In the genomic region with DNA sequence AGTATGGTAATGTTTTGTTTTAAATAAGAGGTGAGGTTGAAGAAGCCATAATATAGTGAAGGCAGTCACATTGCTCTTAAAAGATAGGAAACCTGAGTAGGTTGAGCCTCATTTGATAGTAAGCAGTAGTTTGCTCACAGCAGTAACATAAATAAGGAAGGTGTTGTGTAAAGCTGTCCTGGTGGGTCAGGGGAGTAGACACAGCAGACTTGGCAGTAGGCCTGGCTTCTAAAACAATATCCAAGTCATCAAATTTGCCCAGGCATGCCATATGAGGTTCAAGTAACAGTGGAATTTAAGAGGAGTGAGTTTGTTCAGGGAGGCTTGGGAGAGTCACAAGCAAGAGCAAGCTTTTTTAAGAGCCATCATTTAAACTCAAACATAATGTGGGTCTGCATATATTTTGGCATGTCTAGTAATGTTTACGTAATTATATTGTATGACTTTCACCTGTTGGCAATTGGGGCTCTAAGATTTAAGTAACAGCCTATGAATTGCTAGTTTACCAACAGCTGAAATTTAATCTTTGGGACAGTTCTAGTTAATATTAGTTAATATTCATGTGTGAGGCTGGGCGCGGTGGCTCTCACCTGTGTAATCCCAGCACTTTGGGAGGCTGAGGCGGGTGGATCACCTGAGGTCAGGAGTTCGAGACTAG, we compare ENCODE assay signal across 9 cellular contexts. TPM values are rescaled to one million over a fixed set of nuclear protein-coding genes. Genes with fewer than 3 reads are reported as not detected.
DNase-seq lines count a peak whose midpoint lies in the region; ATAC-seq, FAIRE-seq and TF ChIP-seq lines count a peak whose summit lies in the region.
"Had no signal": no experiment of that assay in that cellular context is flagged by ENCODE, and none has a peak within 500 bp of the region (broad histone marks: within the 10 kb centered on the region; RNA-seq: fewer than 3 reads in every experiment).

No MANE protein-coding gene starts in this region.

- FAIRE-seq in HTR-8/SVneo (lab: Jason Lieb, UNC), result peak; percentile 82

- no peak for ATAC-seq in T-cell (replicated peaks in 1 of 4)
- ATAC-seq in GM19023 (IDR thresholded peaks at IDR 0.05; ENCODE audit: unreplicated experiment), result no peak
- ATAC-seq in GM21723 (IDR thresholded peaks at IDR 0.05; ENCODE audit: unreplicated experiment), result no peak

- H3K27ac Mint-ChIP-seq in T-cell, result peak overlapping the region; percentile 68 to 88

- no peaks in the 10 kb centered on the region for H3K9me3 ChIP-seq in BLaER1
- no peaks in the 10 kb centered on the region for H3K9me3 ChIP-seq in colonic mucosa

- TF ChIP-seq CTCF in colonic mucosa (IDR thresholded peaks at IDR 0.05), result no peak

- H3K27me3 ChIP-seq in BLaER1 (no peaks in the 10 kb centered on the region), colonic mucosa (no peaks in the 10 kb centered on the region)

- H3K27ac ChIP-seq in BLaER1 (no peak overlapping the region), colonic mucosa (no peak overlapping the region)

- H3K4me1 ChIP-seq in BLaER1 (peaks cover 74% of the 10 kb centered on the region), colonic mucosa (peaks cover 4% of the 10 kb centered on the region)

- H3K4me1 Mint-ChIP-seq in T-cell, result peaks cover 83 to 92% (median 88%) of the 10 kb centered on the region in 3 donors

- DNase-seq in HTR-8/SVneo (ENCODE audit: insufficient read length, low spot score) (peak; percentile 38), T-cell (no peak), kidney tubule cell (ENCODE audit: low spot score) (peak; percentile 69), GOT3 (lab: John Stamatoyannopoulos, UW) (no peak), colonic mucosa (no peak)
- DNase-seq: stimulated activated CD4-positive, alpha-beta T cell treated with anti-CD3 and anti-CD28 coated beads, Interleukin-12 subunit alpha, Interleukin-12 subunit beta, amount 100 ng/mL, for 4 hours had no signal

- peak overlapping the region; percentile 71 for H3K4me2 ChIP-seq in BLaER1

- no peaks in the 10 kb centered on the region for H3K9me3 Mint-ChIP-seq in T-cell

- H3K4me3 ChIP-seq in BLaER1, result no peak overlapping the region
- no peak overlapping the region for H3K4me3 ChIP-seq in colonic mucosa

- no peaks in the 10 kb centered on the region for H3K27me3 Mint-ChIP-seq in T-cell

- H3K4me3 Mint-ChIP-seq in T-cell, result peak overlapping the region; percentile 6 to 69 (median 37)

- H3K36me3 ChIP-seq in BLaER1 (no peaks in the 10 kb centered on the region), colonic mucosa (no peaks in the 10 kb centered on the region)

- POLR2A ChIA-PET in T-cell (lab: Charles Lee), result interaction anchor here in 1 of 2 donors (0.6 kb wide), 1 partner anchor 88 kb away, joined by 3 read pairs; no protein-coding TSS in a partner anchor

- H3K9ac ChIP-seq in BLaER1 (no peak overlapping the region), colonic mucosa (ENCODE audit: low read depth in 2 of 2, low read length in 2 of 2) (no peak overlapping the region)

- CTCF ChIA-PET in T-cell (lab: Charles Lee), result interaction anchor here (0.6 to 4.0 kb wide), 5 partner anchors 16 to 378 kb away, joined by 4 to 16 read pairs (median 8); no protein-coding TSS in a partner anchor

- peaks cover 99% of the 10 kb centered on the region for H4K20me1 ChIP-seq in BLaER1

- intact Hi-C loops in colonic mucosa (cut with DNase I), result loop anchor here (5.0 to 10.0 kb wide), 2 partner anchors 63 to 136 kb away; no protein-coding TSS in a partner anchor

- no peaks in the 10 kb centered on the region for H3K36me3 Mint-ChIP-seq in T-cell

RNA-seq across cellular contexts. Expression of a gene that starts 6.6 kb away (rescaled TPM):
- total RNA-seq in T-cell (100 to 1,000 TPM; 111 to 144 (median 116) TPM), colonic mucosa (10 to 100 TPM; 22.5 to 29.3 TPM)

Comparison
In these comparisons a context has a peak if more than half of its experiments do, and no peak if none do; other contexts are left out.
1. DNase-seq: peak in HTR-8/SVneo (single experiment) and kidney tubule cell (single experiment); none in T-cell (0 of 34), GOT3 (single experiment) and colonic mucosa (single experiment).